ENCODE assay signal across 21 cellular contexts in genomic region chr5:5055708-5056107, GRCh38.
DNase-seq lines count a peak whose midpoint lies in the region; ATAC-seq, FAIRE-seq and TF ChIP-seq lines count a peak whose summit lies in the region.
"Had no signal": no experiment of that assay in that cellular context is flagged by ENCODE, and none has a peak within 500 bp of the region (broad histone marks: within the 10 kb centered on the region; RNA-seq: fewer than 3 reads in every experiment).

No MANE protein-coding gene starts in this region.

- H2AK5ac ChIP-seq in IMR-90 (ENCODE audit: low read depth, low read length), result no peak overlapping the region
- H2AK5ac ChIP-seq in H1 (ENCODE audit: low read depth, low read length), result no peak overlapping the region

- no peaks in the 10 kb centered on the region for H3K27me3 ChIP-seq in IMR-90 (ENCODE audit: control insufficient read depth, insufficient read depth, low read length)
- H3K27me3 ChIP-seq in H1 (replicated peaks in 1 of 4; ENCODE audit: control insufficient read depth in 3 of 4, extremely low read depth in 1 of 4, insufficient read depth in 3 of 4, low read length in 3 of 4), result no peaks in the 10 kb centered on the region
- no peaks in the 10 kb centered on the region for H3K27me3 ChIP-seq in uterus
- H3K27me3 ChIP-seq: BLaER1 treated with 17β-estradiol and CSF1 and Interleukin-3, amounts not matched to agents 10 nM and 100 nM had no signal

- H3K18ac ChIP-seq in IMR-90 (ENCODE audit: low read depth, low read length) (no peak overlapping the region), H1 (ENCODE audit: extremely low read depth, low read length) (no peak overlapping the region)

- H3K23me2 ChIP-seq in H1 (ENCODE audit: low read depth, low read length), result no peaks in the 10 kb centered on the region

- CTCF ChIA-PET in A549 (lab: Yijun Ruan, JAX), result no interaction called here
- CTCF ChIA-PET in IMR-90 (lab: Yijun Ruan, JAX), result no interaction called here
- CTCF ChIA-PET in H1 (lab: Charles Lee; ENCODE audit: partially characterized antibody), result no interaction called here

- 24% methylated on average over 1 of the region's 1 CpG for WGBS in A549 (ENCODE audit: missing lambda C conversion rate)
- WGBS in IMR-90 (ENCODE audit: extremely low coverage in 2 of 2, insufficient read length in 1 of 2), 2 experiments, result no CpG with 5 or more reads among the region's 1 CpG
- 81% methylated on average over 1 of the region's 1 CpG; no CpG with 5 or more reads in 1 of the 2 experiments for WGBS in H1 (ENCODE audit: extremely low coverage in 1 of 2, insufficient coverage in 1 of 2, insufficient read length in 1 of 2, insufficient replicate concordance in 2 of 2, low coverage in 1 of 2, low lambda C conversion rate in 2 of 2, missing lambda C conversion rate in 1 of 2), 2 experiments

- H3K79me1 ChIP-seq in IMR-90 (ENCODE audit: low read depth in 1 of 2, low read length in 2 of 2) (no peaks in the 10 kb centered on the region), H1 (ENCODE audit: low read depth, low read length) (no peaks in the 10 kb centered on the region)

- in situ Hi-C loops in IMR-90 (cut with MboI; ENCODE audit: low sequenced_read_pairs), result no loop called here

- H3K4ac ChIP-seq in IMR-90 (ENCODE audit: low read depth, low read length) (no peak overlapping the region), H1 (replicated peaks; ENCODE audit: insufficient read length, low read depth, low read length) (no peak overlapping the region)

- intact Hi-C loops in IMR-90 (cut with micrococcal nuclease), result no loop called here
- intact Hi-C loops in uterus (cut with DNase I; ENCODE audit: low total_unique reads), result no loop called here

- TF ChIP-seq CTCF in A549 (IDR thresholded peaks at IDR 0.05), result no peak
- TF ChIP-seq CTCF in IMR-90 (conservative IDR thresholded peaks at IDR 0.05; ENCODE audit: low read depth, low read length), result no peak
- no peak for TF ChIP-seq CTCF in H1 (IDR thresholded peaks at IDR 0.05; ENCODE audit: control extremely low read depth in 1 of 3, insufficient read depth in 1 of 3, low read depth in 1 of 3, low read length in 3 of 3)
- no peak for TF ChIP-seq CTCF in uterus (IDR thresholded peaks at IDR 0.05)

- H3K9ac ChIP-seq in IMR-90 (ENCODE audit: low read depth, low read length) (no peak overlapping the region), H1 (replicated peaks in 1 of 4; ENCODE audit: extremely low read depth in 1 of 4, low read depth in 3 of 4, low read length in 3 of 4) (no peak overlapping the region)
- H3K9ac ChIP-seq: BLaER1 treated with 17β-estradiol and CSF1 and Interleukin-3, amounts not matched to agents 10 nM and 100 nM had no signal

- POLR2A ChIA-PET in A549 (lab: Yijun Ruan, JAX), result no interaction called here
- POLR2A ChIA-PET in IMR-90 (lab: Charles Lee; ENCODE audit: unreplicated experiment), result no interaction called here
- POLR2A ChIA-PET in H1 (lab: Charles Lee; ENCODE audit: partially characterized antibody), result interaction anchor here (1.1 kb wide), 1 partner anchor 82 kb away, joined by 3 read pairs; no protein-coding TSS in a partner anchor

- H4K8ac ChIP-seq in IMR-90 (ENCODE audit: low read depth in 2 of 2, low read length in 2 of 2) (no peak overlapping the region), H1 (ENCODE audit: extremely low read depth, insufficient read depth, low read length) (no peak overlapping the region)

- H2BK15ac ChIP-seq in IMR-90 (ENCODE audit: low read depth, low read length) (no peak overlapping the region), H1 (ENCODE audit: low read length) (no peak overlapping the region)

- H2AFZ ChIP-seq in IMR-90 (replicated peaks; ENCODE audit: low read length, poor library complexity), result no peak overlapping the region
- H2AFZ ChIP-seq in H1 (ENCODE audit: low read length), result no peak overlapping the region

- H3K27ac ChIP-seq in A549 (no peak overlapping the region), IMR-90 (ENCODE audit: insufficient read depth, low read length) (no peak overlapping the region), H1 (ENCODE audit: low read depth, low read length) (no peak overlapping the region), uterus (no peak overlapping the region)
- H3K27ac ChIP-seq: BLaER1 treated with 17β-estradiol and CSF1 and Interleukin-3, amounts not matched to agents 10 nM and 100 nM; C4-2B had no signal

- TF ChIP-seq EP300 in A549 (IDR thresholded peaks at IDR 0.05), result no peak
- no peak for TF ChIP-seq EP300 in H1 (IDR thresholded peaks at IDR 0.05; ENCODE audit: borderline replicate concordance in 1 of 2, low read depth in 2 of 2, low read length in 2 of 2)

- H3K9me3 ChIP-seq in A549, result no peaks in the 10 kb centered on the region
- peaks cover 14% of the 10 kb centered on the region for H3K9me3 ChIP-seq in IMR-90 (ENCODE audit: control insufficient read depth, insufficient read depth, low read length)
- 0 out of 4 replicates have a peak, but pooled peaks cover 0 to 2% of the 10 kb centered on the region in 2 experiments for H3K9me3 ChIP-seq in H1 (ENCODE audit: insufficient read depth in 2 of 2, low read depth in 1 of 2, low read length in 1 of 2)
- H3K9me3 ChIP-seq in uterus, result no peaks in the 10 kb centered on the region
- H3K9me3 ChIP-seq: BLaER1 treated with 17β-estradiol and CSF1 and Interleukin-3, amounts not matched to agents 10 nM and 100 nM had no signal

- H2BK5ac ChIP-seq in IMR-90 (ENCODE audit: low read depth, low read length, poor library complexity, severe bottlenecking), result no peak overlapping the region
- no peak overlapping the region for H2BK5ac ChIP-seq in H1 (ENCODE audit: low read depth, low read length)

- no peak overlapping the region for H2BK120ac ChIP-seq in IMR-90 (ENCODE audit: low read depth, low read length)
- no peak overlapping the region for H2BK120ac ChIP-seq in H1 (replicated peaks; ENCODE audit: low read depth, low read length)

- H3K14ac ChIP-seq in IMR-90 (replicated peaks; ENCODE audit: low read depth, low read length) (no peak overlapping the region), H1 (ENCODE audit: insufficient read length) (no peak overlapping the region)

- no peak overlapping the region for H2AK9ac ChIP-seq in IMR-90 (replicated peaks; ENCODE audit: low read depth, low read length, poor library complexity)

- dilution Hi-C loops in IMR-90 (cut with HindIII; ENCODE audit: low sequenced_read_pairs, unreplicated experiment), result no loop called here

- H3K36me3 ChIP-seq in IMR-90 (ENCODE audit: control insufficient read depth, insufficient read depth, low read length) (no peaks in the 10 kb centered on the region), H1 (ENCODE audit: control insufficient read depth in 2 of 4, insufficient read depth in 4 of 4, low read length in 3 of 4) (no peaks in the 10 kb centered on the region), uterus (no peaks in the 10 kb centered on the region)
- H3K36me3 ChIP-seq: BLaER1 treated with 17β-estradiol and CSF1 and Interleukin-3, amounts not matched to agents 10 nM and 100 nM had no signal

- no peak overlapping the region for H2BK12ac ChIP-seq in H1 (ENCODE audit: low read depth, low read length)

- H3K23ac ChIP-seq in IMR-90 (ENCODE audit: low read depth, low read length) (no peak overlapping the region), H1 (ENCODE audit: insufficient read length) (no peak overlapping the region)

- H4K91ac ChIP-seq in IMR-90 (ENCODE audit: insufficient read depth, low read depth, low read length) (no peak overlapping the region), H1 (replicated peaks; ENCODE audit: insufficient read length, low read length) (no peak overlapping the region)

- TF ChIP-seq POLR2A in A549 (IDR thresholded peaks at IDR 0.05; ENCODE audit: low read length) (no peak), IMR-90 (IDR thresholded peaks at IDR 0.05; ENCODE audit: low read depth, low read length) (no peak), H1 (IDR thresholded peaks at IDR 0.05; ENCODE audit: control extremely low read depth in 1 of 2, low read depth in 2 of 2, low read length in 2 of 2) (no peak), uterus (IDR thresholded peaks at IDR 0.05) (no peak)

- H3K4me2 ChIP-seq in A549 (no peak overlapping the region), IMR-90 (ENCODE audit: low read depth, low read length) (no peak overlapping the region), H1 (ENCODE audit: insufficient read depth in 1 of 2, low read depth in 2 of 2, low read length in 2 of 2) (no peak overlapping the region)
- H3K4me2 ChIP-seq: BLaER1 treated with 17β-estradiol and CSF1 and Interleukin-3, amounts not matched to agents 10 nM and 100 nM had no signal

- H4K20me1 ChIP-seq in IMR-90 (ENCODE audit: insufficient read depth, low read length) (no peaks in the 10 kb centered on the region), H1 (replicated peaks in 1 of 2; ENCODE audit: control insufficient read depth in 1 of 2, insufficient read depth in 2 of 2, low read length in 2 of 2) (no peaks in the 10 kb centered on the region)
- H4K20me1 ChIP-seq: BLaER1 treated with 17β-estradiol and CSF1 and Interleukin-3, amounts not matched to agents 10 nM and 100 nM had no signal

- BruUV-seq in IMR-90 (replicated peaks; lab: Mats Ljungman, UMichigan), result no TSS peak

- TF ChIP-seq RAD21 in A549 (conservative IDR thresholded peaks at IDR 0.05 in 1 of 2, IDR thresholded peaks at IDR 0.05 in 1 of 2) (no peak), IMR-90 (IDR thresholded peaks at IDR 0.05; ENCODE audit: low read length) (no peak), H1 (IDR thresholded peaks at IDR 0.05 in 1 of 2, conservative IDR thresholded peaks at IDR 0.05 in 1 of 2; ENCODE audit: low read depth in 2 of 2, low read length in 2 of 2) (no peak)

- FAIRE-seq in A549 (lab: Jason Lieb, UNC), result no peak
- no peak for FAIRE-seq in H1 (lab: Jason Lieb, UNC)
- FAIRE-seq: A204.1, D721Med, G401.6, GM12891, GM19239 had no signal

- H3K4me3 ChIP-seq in A549 (no peak overlapping the region), IMR-90 (ENCODE audit: insufficient read depth, low read depth, low read length) (no peak overlapping the region), H1 (ENCODE audit: extremely low read depth in 1 of 4, insufficient read depth in 2 of 4, low read depth in 3 of 4, low read length in 4 of 4) (no peak overlapping the region), uterus (no peak overlapping the region)
- H3K4me3 ChIP-seq: BLaER1 treated with 17β-estradiol and CSF1 and Interleukin-3, amounts not matched to agents 10 nM and 100 nM had no signal

- H3K56ac ChIP-seq in IMR-90 (ENCODE audit: extremely low read depth, insufficient read depth, low read length) (no peak overlapping the region), H1 (replicated peaks; ENCODE audit: insufficient read length, low read depth, low read length) (no peak overlapping the region)

- H2BK20ac ChIP-seq in IMR-90 (ENCODE audit: low read depth, low read length) (no peak overlapping the region), H1 (ENCODE audit: low read length) (no peak overlapping the region)

- ATAC-seq in A549 (no peak), IMR-90 (ENCODE audit: low read depth) (no peak), HG02938 (IDR thresholded peaks at IDR 0.05; ENCODE audit: unreplicated experiment) (no peak), HG03135 (IDR thresholded peaks at IDR 0.05; ENCODE audit: unreplicated experiment) (no peak)
- ATAC-seq: CD8-positive, alpha-beta T cell had no signal

- H4K5ac ChIP-seq in IMR-90 (ENCODE audit: low read depth, low read length), result no peak overlapping the region
- no peak overlapping the region for H4K5ac ChIP-seq in H1 (ENCODE audit: insufficient read length, low read depth, low read length)

- no peak for DNase-seq in A549 (ENCODE audit: low read depth in 1 of 2, low spot score in 1 of 2)
- no peak for DNase-seq in IMR-90
- DNase-seq in H1 (ENCODE audit: low read depth in 1 of 2, low spot score in 2 of 2), result no peak
- DNase-seq in uterus, result no peak
- DNase-seq: 8988T; AML-193; Caco-2; Calu3; CD4-positive, alpha-beta T cell; CD8-positive, alpha-beta T cell; DMS79 treated with DMSO at 0.1 percent for 48 hours; GF-D8 had no signal

- no peaks in the 10 kb centered on the region for H3K9me1 ChIP-seq in IMR-90 (ENCODE audit: insufficient read depth, low read length)

- H3K4me1 ChIP-seq in A549 (no peaks in the 10 kb centered on the region), IMR-90 (ENCODE audit: control insufficient read depth, insufficient read depth, low read length) (no peaks in the 10 kb centered on the region), H1 (replicated peaks in 1 of 4; ENCODE audit: control insufficient read depth in 3 of 4, insufficient read depth in 4 of 4, low read length in 3 of 4) (peaks cover 0 to 3% (median 0%) of the 10 kb centered on the region in 4 experiments; a peak in 1 of 7 replicates), uterus (peaks cover 0 to 5% of the 10 kb centered on the region in 2 donors)
- H3K4me1 ChIP-seq: BLaER1 treated with 17β-estradiol and CSF1 and Interleukin-3, amounts not matched to agents 10 nM and 100 nM had no signal

- no peaks in the 10 kb centered on the region for H3K79me2 ChIP-seq in H1 (ENCODE audit: control insufficient read depth in 1 of 2, insufficient read depth in 2 of 2, low read length in 2 of 2)

Comparison
In these comparisons a context has a peak if more than half of its experiments do, and no peak if none do; other contexts are left out.
1. Of the 18 proteins assayed by ChIP-seq in both H1 and A549: peak only in H1: none; only in A549: none; in both: MAFK; in neither: 17.